ENCODE assay signal across 20 cellular contexts in the genomic region with DNA sequence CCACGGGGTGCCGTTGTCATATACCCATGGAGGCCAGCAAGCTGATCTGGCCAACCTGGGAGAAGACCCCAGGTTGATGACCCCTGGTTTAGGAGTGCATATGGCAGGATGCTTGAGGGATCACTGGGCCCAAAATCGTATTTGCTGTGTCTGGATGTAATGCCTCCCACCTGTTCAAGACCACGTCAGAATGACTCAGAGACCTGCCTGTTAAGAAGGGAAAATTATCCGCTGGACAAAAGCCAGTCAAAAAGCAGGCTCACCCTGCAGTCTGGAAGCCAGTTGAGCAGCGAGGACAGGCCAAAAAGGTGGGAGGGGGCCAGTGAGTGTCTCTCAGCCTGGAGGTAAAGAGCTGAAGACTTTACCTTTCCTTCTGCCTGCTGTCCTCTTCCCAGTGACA.
A peak's percentile ranks its signal among the peaks of the same experiment; 100 is the strongest.
DNase-seq lines count a peak whose midpoint lies in the region; ATAC-seq and TF ChIP-seq lines count a peak whose summit lies in the region.
"Had no signal": no experiment of that assay in that cellular context is flagged by ENCODE, and none has a peak within 500 bp of the region (broad histone marks: within the 10 kb centered on the region; RNA-seq: fewer than 3 reads in every experiment).

No MANE protein-coding gene starts in this region.

- no peaks in the 10 kb centered on the region for H3K36me3 Mint-ChIP-seq in memory B cell

- H3K27me3 Mint-ChIP-seq in memory B cell = no peaks in the 10 kb centered on the region

- H3K4me1 Mint-ChIP-seq in memory B cell = peaks cover 25% of the 10 kb centered on the region

- H3K27ac ChIP-seq in RWPE1 = no peak overlapping the region
- H3K27ac ChIP-seq: A549, brain microvascular endothelial cell, ovary, upper lobe of right lung had no signal

- POLR2A ChIA-PET in RWPE1 (lab: Yijun Ruan, JAX; ENCODE audit: low non-redundant PET) = no interaction called here

- no peak overlapping the region for H3K27ac Mint-ChIP-seq in memory B cell

- H3K9me3 Mint-ChIP-seq in memory B cell = no peaks in the 10 kb centered on the region
- H3K9me3 Mint-ChIP-seq: stimulated activated naive CD8-positive, alpha-beta T cell treated with anti-CD3 and anti-CD28 coated beads, Interleukin-15, Interleukin-2, amounts not matched to agents 100 ng/mL and 50 ng/mL, for 24 hours had no signal

- peak overlapping the region; percentile 77 for H3K4me3 Mint-ChIP-seq in memory B cell

- no peak for TF ChIP-seq CTCF in RWPE1 (conservative IDR thresholded peaks at IDR 0.05; ENCODE audit: low read depth)

- ATAC-seq in memory B cell (ENCODE audit: low read depth) (no peak), GM18909 (IDR thresholded peaks at IDR 0.05; ENCODE audit: poor library complexity, unreplicated experiment) (no peak)
- ATAC-seq: A549 had no signal

- CTCF ChIA-PET in RWPE1 (lab: Yijun Ruan, JAX) = no interaction called here

- DNase-seq in NCI-H82 (lab: John Stamatoyannopoulos, UW) (peak; percentile 64), NCI-H82 treated with DMSO at 0.1 percent for 48 hours (lab: John Stamatoyannopoulos, UW; ENCODE audit: unreplicated experiment) (no peak), ELR (ENCODE audit: low read depth) (peak; percentile 58), RWPE1 (ENCODE audit: low spot score) (peak; percentile 65), memory B cell (ENCODE audit: low spot score in 2 of 2) (no peak), AG08396 (ENCODE audit: low spot score) (no peak), NCI-H2196 treated with DMSO at 0.1 percent for 48 hours (lab: John Stamatoyannopoulos, UW; ENCODE audit: unreplicated experiment) (no peak)
- DNase-seq: activated gamma-delta T cell treated with Interleukin-2 at 50 U/mL for 16 hours, brain microvascular endothelial cell, Caco-2, GF-D8, hypothalamus, KBM-7, NCI-H1417 treated with DMSO at 0.1 percent for 48 hours, NCI-H446, ovary, upper lobe of right lung had no signal

Comparison
In these comparisons a context has a peak if more than half of its experiments do, and no peak if none do; other contexts are left out.
1. DNase-seq: peak in NCI-H82 (single experiment), ELR (single experiment) and RWPE1 (single experiment); none in NCI-H82 treated with DMSO at 0.1 percent for 48 hours (single experiment), memory B cell (0 of 2), AG08396 (single experiment) and NCI-H2196 treated with DMSO at 0.1 percent for 48 hours (single experiment).